In the genomic region with DNA sequence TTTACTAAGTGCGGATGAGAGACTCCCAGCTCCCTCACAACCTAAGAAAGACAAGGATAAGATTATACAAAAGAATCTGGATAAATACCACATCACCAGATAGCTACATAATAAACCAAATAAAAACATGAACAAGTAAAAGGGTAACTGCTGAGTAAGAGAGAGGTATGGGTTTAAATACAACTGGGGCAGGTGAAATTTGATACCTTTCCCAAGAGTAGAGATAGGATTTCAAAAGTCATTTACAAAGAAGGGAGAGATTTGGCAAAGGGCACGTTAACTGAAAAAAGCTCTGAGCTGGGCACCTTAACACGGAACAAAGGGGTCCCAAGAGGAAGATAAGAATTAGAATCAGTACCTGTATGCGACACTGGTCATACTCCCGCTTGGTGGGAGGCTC, we compare ENCODE assay signal across 15 cellular contexts. TPM values are rescaled to one million over a fixed set of nuclear protein-coding genes. Genes with fewer than 3 reads are reported as not detected.
DNase-seq lines count a peak whose midpoint lies in the region; ATAC-seq, FAIRE-seq and TF ChIP-seq lines count a peak whose summit lies in the region.
"Had no signal": no experiment of that assay in that cellular context is flagged by ENCODE, and none has a peak within 500 bp of the region (broad histone marks: within the 10 kb centered on the region; RNA-seq: fewer than 3 reads in every experiment).

No MANE protein-coding gene starts in this region.

- H3K9me3 Mint-ChIP-seq in T-helper 2 cell treated with Interferon-gamma antibody and Interleukin-4, amounts not matched to agents 5 μg/mL and 100 μg/mL, for 36 hours = no peaks in the 10 kb centered on the region
- H3K9me3 Mint-ChIP-seq in HFFc6 = no peaks in the 10 kb centered on the region

- no peaks in the 10 kb centered on the region for H3K9me3 ChIP-seq in adipocyte (ENCODE audit: control insufficient read depth, low read length)
- H3K9me3 ChIP-seq in neutrophil = no peaks in the 10 kb centered on the region
- no peaks in the 10 kb centered on the region for H3K9me3 ChIP-seq in pancreas
- H3K9me3 ChIP-seq: upper lobe of left lung had no signal

- H3K36me3 ChIP-seq in adipocyte (ENCODE audit: control insufficient read depth, insufficient read depth, low read length, severe bottlenecking) (peaks cover 30% of the 10 kb centered on the region), neutrophil (peaks cover 51% of the 10 kb centered on the region), pancreas (peaks cover 0 to 4% (median 0%) of the 10 kb centered on the region in 3 donors)

- TF ChIP-seq CTCF in HFFc6 (IDR thresholded peaks at IDR 0.05) = no peak
- TF ChIP-seq CTCF in neutrophil (IDR thresholded peaks at IDR 0.05) = no peak
- no peak for TF ChIP-seq CTCF in pancreas (IDR thresholded peaks at IDR 0.05)

- 56 to 60% methylated on average over 5 of the region's 5 CpGs for WGBS in pancreas, 2 donors

- H3K9ac ChIP-seq in adipocyte (ENCODE audit: low read length) = peak overlapping the region; percentile 99

- H3K27me3 ChIP-seq in adipocyte (replicated peaks; ENCODE audit: control insufficient read depth, insufficient read depth, low read length) (no peaks in the 10 kb centered on the region), neutrophil (no peaks in the 10 kb centered on the region), pancreas (no peaks in the 10 kb centered on the region)
- H3K27me3 ChIP-seq: upper lobe of left lung had no signal

- ATAC-seq in GM21381 (IDR thresholded peaks at IDR 0.05; ENCODE audit: unreplicated experiment) (no peak), pancreas (no peak)
- ATAC-seq: left colon had no signal

- H3K4me1 ChIP-seq in adipocyte (ENCODE audit: control insufficient read depth, insufficient read depth, low read length) = peaks cover 54% of the 10 kb centered on the region
- peaks cover 28 to 30% of the 10 kb centered on the region in 2 experiments for H3K4me1 ChIP-seq in neutrophil (ENCODE audit: control insufficient read depth in 1 of 2, insufficient read depth in 1 of 2, low read depth in 1 of 2, low read length in 1 of 2)
- H3K4me1 ChIP-seq in pancreas = peaks cover 11 to 23% (median 23%) of the 10 kb centered on the region in 3 donors

- peak overlapping the region; percentile 67 for H3K4me3 Mint-ChIP-seq in T-helper 2 cell treated with Interferon-gamma antibody and Interleukin-4, amounts not matched to agents 5 μg/mL and 100 μg/mL, for 36 hours
- H3K4me3 Mint-ChIP-seq in HFFc6 = peak overlapping the region; percentile 91

- H3K27me3 Mint-ChIP-seq in T-helper 2 cell treated with Interferon-gamma antibody and Interleukin-4, amounts not matched to agents 5 μg/mL and 100 μg/mL, for 36 hours (ENCODE audit: low read depth) = no peaks in the 10 kb centered on the region
- H3K27me3 Mint-ChIP-seq in HFFc6 (ENCODE audit: insufficient read depth) = peaks cover 4% of the 10 kb centered on the region; the same call in 1 of the 2 replicates

- peak overlapping the region; percentile 90 for H3K27ac ChIP-seq in neutrophil
- H3K27ac ChIP-seq in pancreas = no peak overlapping the region
- H3K27ac ChIP-seq: SK-N-MC had no signal

- intact Hi-C loops in pancreas (cut with DNase I) = no loop called here

- no peak for DNase-seq in T-helper 2 cell treated with Interferon-gamma antibody and Interleukin-4, amounts not matched to agents 5 μg/mL and 100 μg/mL, for 36 hours (ENCODE audit: low spot score)
- DNase-seq in T-helper 2 cell (no peak), HFFc6 (no peak), adipocyte (ENCODE audit: low read depth) (no peak), amygdala (lab: John Stamatoyannopoulos, UW) (no peak), pancreas (no peak)
- DNase-seq: activated CD8-positive, alpha-beta memory T cell treated with anti-CD3 and anti-CD28 coated beads for 24 hours; cerebellar nuclear complex; left colon; NCI-H524; retina; upper lobe of left lung had no signal

- FAIRE-seq in pancreas (lab: Jason Lieb, UNC) = no peak

- H3K27ac Mint-ChIP-seq in T-helper 2 cell treated with Interferon-gamma antibody and Interleukin-4, amounts not matched to agents 5 μg/mL and 100 μg/mL, for 36 hours = peak overlapping the region; percentile 51
- peak overlapping the region; percentile 2; the same call in 1 of the 2 replicates for H3K27ac Mint-ChIP-seq in HFFc6

- H3K4me1 Mint-ChIP-seq in T-helper 2 cell treated with Interferon-gamma antibody and Interleukin-4, amounts not matched to agents 5 μg/mL and 100 μg/mL, for 36 hours (ENCODE audit: low read depth) = peaks cover 44% of the 10 kb centered on the region
- peaks cover 38% of the 10 kb centered on the region for H3K4me1 Mint-ChIP-seq in HFFc6 (ENCODE audit: low read depth)

- H3K4me3 ChIP-seq in adipocyte (ENCODE audit: low read length) (peak overlapping the region; percentile 97), neutrophil (ENCODE audit: low read depth in 1 of 2, low read length in 1 of 2) (no peak overlapping the region), pancreas (no peak overlapping the region)

- peaks cover 36% of the 10 kb centered on the region for H3K36me3 Mint-ChIP-seq in T-helper 2 cell treated with Interferon-gamma antibody and Interleukin-4, amounts not matched to agents 5 μg/mL and 100 μg/mL, for 36 hours (ENCODE audit: low read depth)
- peaks cover 16% of the 10 kb centered on the region for H3K36me3 Mint-ChIP-seq in HFFc6 (ENCODE audit: low read depth)

RNA-seq across cellular contexts. Expression of gene UBXN1, which starts 1.7 kb away (rescaled TPM):
- total RNA-seq in HFFc6 (2021; fragmentation: NEBNext Ultra II Directional; extraction: Animal tissue kit (Norgen Biotek cat#: 25700)) = 100 to 1,000 TPM in 3 of 6 experiments, 10 to 100 TPM in 3; 85.2 to 114 (median 96.5) TPM
- total RNA-seq in pancreas = 10 to 100 TPM; 37.7 to 67.7 (median 51.9) TPM
- polyA plus RNA-seq in pancreas = 100 to 1,000 TPM in 1 of 2 donors, 10 to 100 TPM in 1; 86.0 to 104 TPM

RNA-seq across cellular contexts. Expression of gene LBHD1, which starts 5.1 kb away (rescaled TPM):
- total RNA-seq in HFFc6 (2021; fragmentation: NEBNext Ultra II Directional; extraction: Animal tissue kit (Norgen Biotek cat#: 25700)) = 1 to 10 TPM; 2.8 to 4.5 (median 3.7) TPM
- total RNA-seq in pancreas = 1 to 10 TPM; 1.4 to 4.0 (median 2.8) TPM
- 10 to 100 TPM in 1 of 2 donors, 1 to 10 TPM in 1; 7.1 to 21.7 TPM for polyA plus RNA-seq in pancreas

RNA-seq across cellular contexts. Expression of gene UQCC3, which starts 5.7 kb away (rescaled TPM):
- 10 to 100 TPM in 5 of 6 experiments, 1 to 10 TPM in 1; 9.8 to 14.2 (median 11.3) TPM for total RNA-seq in HFFc6 (2021; fragmentation: NEBNext Ultra II Directional; extraction: Animal tissue kit (Norgen Biotek cat#: 25700))
- total RNA-seq in pancreas = 1 to 10 TPM; 3.2 to 4.9 (median 3.6) TPM
- 10 to 100 TPM; 14.1 to 17.3 TPM for polyA plus RNA-seq in pancreas

RNA-seq across cellular contexts. Expression of gene CSKMT, which starts 12.0 kb away (rescaled TPM):
- 10 to 100 TPM; 12.3 to 23.6 (median 17.2) TPM for total RNA-seq in HFFc6 (2021; fragmentation: NEBNext Ultra II Directional; extraction: Animal tissue kit (Norgen Biotek cat#: 25700))
- 10 to 100 TPM in 1 of 6 donors, 1 to 10 TPM in 5; 4.0 to 11.0 (median 7.3) TPM for total RNA-seq in pancreas
- polyA plus RNA-seq in pancreas = 10 to 100 TPM; 19.6 to 25.4 TPM

RNA-seq across cellular contexts. Expression of gene C11orf98, which starts 12.2 kb away (rescaled TPM):
- total RNA-seq in HFFc6 (2021; fragmentation: NEBNext Ultra II Directional; extraction: Animal tissue kit (Norgen Biotek cat#: 25700)) = 10 to 100 TPM; 56.1 to 74.6 (median 64.8) TPM
- 10 to 100 TPM; 13.2 to 21.3 (median 16.9) TPM for total RNA-seq in pancreas
- polyA plus RNA-seq in pancreas = 10 to 100 TPM; 56.3 to 70.8 TPM
